12 cellular contexts compared by ENCODE assay signal in the genomic region with DNA sequence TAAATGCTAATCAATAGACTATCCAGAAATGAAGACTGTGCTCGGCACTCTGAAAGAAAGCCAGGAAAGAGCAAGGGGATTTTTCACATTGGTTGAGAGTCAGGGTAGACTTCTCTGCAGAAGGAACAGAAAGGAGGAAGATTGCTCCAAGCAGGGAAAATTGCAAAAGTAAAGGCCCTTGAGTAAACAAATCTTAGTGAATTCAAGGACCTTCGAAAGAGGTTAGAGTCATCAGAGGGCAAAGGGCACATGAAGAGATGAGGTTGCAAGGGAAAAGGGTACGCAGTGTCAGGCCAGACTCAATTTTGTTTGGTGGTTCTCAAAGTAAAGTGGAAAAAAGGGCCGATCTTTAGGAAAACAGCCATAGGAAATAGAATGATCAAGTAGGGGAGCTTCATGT.
DNase-seq lines count a peak whose midpoint lies in the region; ATAC-seq, FAIRE-seq and TF ChIP-seq lines count a peak whose summit lies in the region.
"Had no signal": no experiment of that assay in that cellular context is flagged by ENCODE, and none has a peak within 500 bp of the region (broad histone marks: within the 10 kb centered on the region; RNA-seq: fewer than 3 reads in every experiment).

No MANE protein-coding gene starts in this region.

- in situ Hi-C loops in HepG2 (cut with HindIII; ENCODE audit: extremely low pct_ligation_motif_present, low pct_unique_long_range_greater_than_20kb), result no loop called here

- H3K27ac ChIP-seq in SU-DHL-6 (ENCODE audit: low read depth, low read length) (no peak overlapping the region), HepG2 (ENCODE audit: extremely low read length, insufficient read depth, low read length) (no peak overlapping the region)
- H3K27ac ChIP-seq: 22Rv1, neutrophil had no signal

- WGBS in HepG2 (ENCODE audit: low lambda C conversion rate), result 29% methylated on average over 4 of the region's 4 CpGs

- H3K79me2 ChIP-seq in SU-DHL-6 (ENCODE audit: insufficient read depth, low read length), result no peaks in the 10 kb centered on the region
- no peaks in the 10 kb centered on the region for H3K79me2 ChIP-seq in HepG2 (ENCODE audit: insufficient read depth, low read length)

- CTCF ChIA-PET in HepG2 (lab: Yijun Ruan, JAX; ENCODE audit: low intra/inter-chr PET ratio, low total read pairs), result no interaction called here

- H4K20me1 ChIP-seq in SU-DHL-6 (ENCODE audit: low read depth, low read length) (no peaks in the 10 kb centered on the region), HepG2 (ENCODE audit: insufficient read depth, low read length) (no peaks in the 10 kb centered on the region)

- FAIRE-seq in HepG2 (lab: Jason Lieb, UNC), result no peak

- POLR2A ChIA-PET in HepG2 (lab: Yijun Ruan, JAX), result interaction anchor here (0.6 to 2.0 kb wide), 3 partner anchors 10 to 13 kb away, joined by 3 to 5 read pairs (median 3); no protein-coding TSS in a partner anchor

- intact Hi-C loops in HepG2 (cut with micrococcal nuclease; ENCODE audit: unreplicated experiment), result no loop called here

- no peaks in the 10 kb centered on the region for H3K9me2 ChIP-seq in SU-DHL-6 (replicated peaks; ENCODE audit: insufficient read depth, low read length)

- H3K9me3 ChIP-seq in SU-DHL-6 (ENCODE audit: insufficient read depth, low read length), result no peaks in the 10 kb centered on the region
- H3K9me3 ChIP-seq in HepG2 (ENCODE audit: low read length), result no peaks in the 10 kb centered on the region
- H3K9me3 ChIP-seq: neutrophil, SJCRH30 had no signal

- H3K4me3 ChIP-seq in SU-DHL-6 (ENCODE audit: insufficient read depth, low read length, poor library complexity, severe bottlenecking) (no peak overlapping the region), HepG2 (replicated peaks in 1 of 3; ENCODE audit: insufficient read depth in 1 of 3, low read depth in 2 of 3, low read length in 3 of 3) (no peak overlapping the region)
- H3K4me3 ChIP-seq: SJCRH30 had no signal

- H3K36me3 ChIP-seq in SU-DHL-6 (ENCODE audit: low read length) (no peaks in the 10 kb centered on the region), HepG2 (replicated peaks in 1 of 2; ENCODE audit: control insufficient read depth in 1 of 2, insufficient read depth in 2 of 2, low read length in 2 of 2) (no peaks in the 10 kb centered on the region)
- H3K36me3 ChIP-seq: neutrophil, SJCRH30 had no signal

- no peak overlapping the region for H3K4me2 ChIP-seq in SU-DHL-6 (ENCODE audit: low read depth, low read length, poor library complexity, severe bottlenecking)
- peak overlapping the region; percentile 38; the same call in 1 of the 2 replicates for H3K4me2 ChIP-seq in HepG2 (ENCODE audit: low read depth, low read length)

- H3K4me1 ChIP-seq in HepG2 (ENCODE audit: insufficient read depth, low read length), result peaks cover 65% of the 10 kb centered on the region

- no peaks in the 10 kb centered on the region for H3K27me3 ChIP-seq in SU-DHL-6 (ENCODE audit: low read length)
- H3K27me3 ChIP-seq in HepG2 (ENCODE audit: control insufficient read depth in 1 of 2, insufficient read depth in 2 of 2, low read length in 2 of 2), result peaks cover 1 to 6% of the 10 kb centered on the region in 2 experiments; a peak in 1 of 5 replicates
- H3K27me3 ChIP-seq: neutrophil, SJCRH30 had no signal

- no peaks in the 10 kb centered on the region for H3F3A ChIP-seq in SU-DHL-6 (ENCODE audit: insufficient read depth)

- no peak for TF ChIP-seq RAD21 in HepG2 (CRISPR knock-in tag; IDR thresholded peaks at IDR 0.05)

- H2AFZ ChIP-seq in SU-DHL-6 (ENCODE audit: low read depth, low read length, severe bottlenecking), result peak overlapping the region; percentile 41
- no peak overlapping the region for H2AFZ ChIP-seq in HepG2 (ENCODE audit: low read length)

- no peak for TF ChIP-seq POLR2A in HepG2 (IDR thresholded peaks at IDR 0.05; ENCODE audit: insufficient read depth in 1 of 2, low read depth in 2 of 2, low read length in 2 of 2)

- DNase-seq in DMS53 (lab: John Stamatoyannopoulos, UW) (peak; percentile 16), DMS53 treated with DMSO at 0.1 percent for 48 hours (lab: John Stamatoyannopoulos, UW; ENCODE audit: unreplicated experiment) (no peak), HepG2 (ENCODE audit: low spot score) (no peak), HT-29 (ENCODE audit: low spot score) (no peak), HPDE6-E6E7 (ENCODE audit: extremely low spot score) (no peak), NCI-H1105 treated with DMSO at 0.1 percent for 48 hours (lab: John Stamatoyannopoulos, UW) (no peak)
- no peak for DNase-seq in stimulated activated naive CD8-positive, alpha-beta T cell treated with anti-CD3 and anti-CD28 coated beads, Interleukin-15, Interleukin-2, amounts not matched to agents 100 U/mL and 50 U/mL, for 24 hours
- DNase-seq: SJCRH30; stimulated activated CD4-positive, alpha-beta T cell treated with anti-CD3 and anti-CD28 coated beads, Interleukin-4, amount 100 ng/mL, for 1 hour had no signal

- peak; percentile 20; the same call in 2 of the 3 replicates for ATAC-seq in HepG2
- ATAC-seq in stimulated activated naive CD8-positive, alpha-beta T cell treated with anti-CD3 and anti-CD28 coated beads, Interleukin-15, Interleukin-2, amounts not matched to agents 100 U/mL and 50 U/mL, for 24 hours, result peak; percentile 4

- H3K9ac ChIP-seq in SU-DHL-6 (ENCODE audit: low read length) (no peak overlapping the region), HepG2 (ENCODE audit: insufficient read depth, low read depth, low read length) (no peak overlapping the region)

- BruUV-seq in HepG2 (replicated peaks; lab: Mats Ljungman, UMichigan), result no TSS peak

- no peak for TF ChIP-seq CTCF in SU-DHL-6 (IDR thresholded peaks at IDR 0.05; ENCODE audit: insufficient read depth, low read length, poor library complexity, severe bottlenecking)
- TF ChIP-seq CTCF in HepG2 (CRISPR knock-in tag; IDR thresholded peaks at IDR 0.05), result no peak

- 0 out of 4 replicates have a peak, but pooled peaks of 1 of the 2 experiments have one; percentile 17 for TF ChIP-seq EP300 in HepG2 (IDR thresholded peaks at IDR 0.05; ENCODE audit: low read depth in 2 of 2, low read length in 2 of 2)
- no peak for TF ChIP-seq EP300 in HepG2 (CRISPR knock-in tag; IDR thresholded peaks at IDR 0.05; ENCODE audit: borderline replicate concordance)

TF ChIP-seq in HepG2, 621 proteins besides CTCF, POLR2A, EP300 and RAD21 (continues in another document):
- TF ChIP-seq, protein P1, sequence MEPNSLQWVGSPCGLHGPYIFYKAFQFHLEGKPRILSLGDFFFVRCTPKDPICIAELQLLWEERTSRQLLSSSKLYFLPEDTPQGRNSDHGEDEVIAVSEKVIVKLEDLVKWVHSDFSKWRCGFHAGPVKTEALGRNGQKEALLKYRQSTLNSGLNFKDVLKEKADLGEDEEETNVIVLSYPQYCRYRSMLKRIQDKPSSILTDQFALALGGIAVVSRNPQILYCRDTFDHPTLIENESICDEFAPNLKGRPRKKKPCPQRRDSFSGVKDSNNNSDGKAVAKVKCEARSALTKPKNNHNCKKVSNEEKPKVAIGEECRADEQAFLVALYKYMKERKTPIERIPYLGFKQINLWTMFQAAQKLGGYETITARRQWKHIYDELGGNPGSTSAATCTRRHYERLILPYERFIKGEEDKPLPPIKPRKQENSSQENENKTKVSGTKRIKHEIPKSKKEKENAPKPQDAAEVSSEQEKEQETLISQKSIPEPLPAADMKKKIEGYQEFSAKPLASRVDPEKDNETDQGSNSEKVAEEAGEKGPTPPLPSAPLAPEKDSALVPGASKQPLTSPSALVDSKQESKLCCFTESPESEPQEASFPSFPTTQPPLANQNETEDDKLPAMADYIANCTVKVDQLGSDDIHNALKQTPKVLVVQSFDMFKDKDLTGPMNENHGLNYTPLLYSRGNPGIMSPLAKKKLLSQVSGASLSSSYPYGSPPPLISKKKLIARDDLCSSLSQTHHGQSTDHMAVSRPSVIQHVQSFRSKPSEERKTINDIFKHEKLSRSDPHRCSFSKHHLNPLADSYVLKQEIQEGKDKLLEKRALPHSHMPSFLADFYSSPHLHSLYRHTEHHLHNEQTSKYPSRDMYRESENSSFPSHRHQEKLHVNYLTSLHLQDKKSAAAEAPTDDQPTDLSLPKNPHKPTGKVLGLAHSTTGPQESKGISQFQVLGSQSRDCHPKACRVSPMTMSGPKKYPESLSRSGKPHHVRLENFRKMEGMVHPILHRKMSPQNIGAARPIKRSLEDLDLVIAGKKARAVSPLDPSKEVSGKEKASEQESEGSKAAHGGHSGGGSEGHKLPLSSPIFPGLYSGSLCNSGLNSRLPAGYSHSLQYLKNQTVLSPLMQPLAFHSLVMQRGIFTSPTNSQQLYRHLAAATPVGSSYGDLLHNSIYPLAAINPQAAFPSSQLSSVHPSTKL (CRISPR knock-in tag; IDR thresholded peaks at IDR 0.05), result peak; percentile 62
- TF ChIP-seq HMGA1 (CRISPR knock-in tag; conservative IDR thresholded peaks at IDR 0.05) (no peak), ZBTB7B (CRISPR knock-in tag; IDR thresholded peaks at IDR 0.05) (no peak), ZNF121 (CRISPR knock-in tag; IDR thresholded peaks at IDR 0.05) (no peak), CC2D1A (CRISPR knock-in tag; IDR thresholded peaks at IDR 0.05) (no peak)
- TF ChIP-seq, protein P2, sequence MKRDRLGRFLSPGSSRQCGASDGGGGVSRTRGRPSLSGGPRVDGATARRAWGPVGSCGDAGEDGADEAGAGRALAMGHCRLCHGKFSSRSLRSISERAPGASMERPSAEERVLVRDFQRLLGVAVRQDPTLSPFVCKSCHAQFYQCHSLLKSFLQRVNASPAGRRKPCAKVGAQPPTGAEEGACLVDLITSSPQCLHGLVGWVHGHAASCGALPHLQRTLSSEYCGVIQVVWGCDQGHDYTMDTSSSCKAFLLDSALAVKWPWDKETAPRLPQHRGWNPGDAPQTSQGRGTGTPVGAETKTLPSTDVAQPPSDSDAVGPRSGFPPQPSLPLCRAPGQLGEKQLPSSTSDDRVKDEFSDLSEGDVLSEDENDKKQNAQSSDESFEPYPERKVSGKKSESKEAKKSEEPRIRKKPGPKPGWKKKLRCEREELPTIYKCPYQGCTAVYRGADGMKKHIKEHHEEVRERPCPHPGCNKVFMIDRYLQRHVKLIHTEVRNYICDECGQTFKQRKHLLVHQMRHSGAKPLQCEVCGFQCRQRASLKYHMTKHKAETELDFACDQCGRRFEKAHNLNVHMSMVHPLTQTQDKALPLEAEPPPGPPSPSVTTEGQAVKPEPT (CRISPR knock-in tag; IDR thresholded peaks at IDR 0.05; ENCODE audit: low read depth), result no peak
- TF ChIP-seq, protein P3, sequence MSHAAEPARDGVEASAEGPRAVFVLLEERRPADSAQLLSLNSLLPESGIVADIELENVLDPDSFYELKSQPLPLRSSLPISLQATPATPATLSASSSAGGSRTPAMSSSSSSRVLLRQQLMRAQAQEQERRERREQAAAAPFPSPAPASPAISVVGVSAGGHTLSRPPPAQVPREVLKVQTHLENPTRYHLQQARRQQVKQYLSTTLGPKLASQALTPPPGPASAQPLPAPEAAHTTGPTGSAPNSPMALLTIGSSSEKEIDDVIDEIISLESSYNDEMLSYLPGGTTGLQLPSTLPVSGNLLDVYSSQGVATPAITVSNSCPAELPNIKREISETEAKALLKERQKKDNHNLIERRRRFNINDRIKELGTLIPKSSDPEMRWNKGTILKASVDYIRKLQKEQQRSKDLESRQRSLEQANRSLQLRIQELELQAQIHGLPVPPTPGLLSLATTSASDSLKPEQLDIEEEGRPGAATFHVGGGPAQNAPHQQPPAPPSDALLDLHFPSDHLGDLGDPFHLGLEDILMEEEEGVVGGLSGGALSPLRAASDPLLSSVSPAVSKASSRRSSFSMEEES (CRISPR knock-in tag; IDR thresholded peaks at IDR 0.05), result no peak
